ENCODE assay signal across 21 cellular contexts in the genomic region with DNA sequence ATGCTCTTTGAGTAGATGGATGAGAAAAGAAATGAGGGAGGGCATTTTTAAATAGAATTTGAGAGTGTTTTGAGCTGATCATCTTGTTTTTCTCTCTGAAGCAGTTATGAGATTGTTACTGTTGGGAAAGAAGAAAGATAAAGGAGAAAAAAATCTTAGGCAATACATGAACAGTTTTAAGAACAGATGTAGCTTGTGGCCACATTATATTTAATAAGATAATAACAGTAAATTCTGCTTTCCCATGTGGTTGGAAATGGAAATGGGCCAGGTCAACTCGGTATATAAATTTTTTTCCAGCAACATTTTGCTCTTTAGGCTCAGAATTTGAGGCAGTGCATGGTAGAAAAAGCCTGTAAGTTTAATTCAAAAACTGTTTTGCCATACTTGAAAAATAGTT.
DNase-seq lines count a peak whose midpoint lies in the region; TF ChIP-seq lines count a peak whose summit lies in the region.
"Had no signal": no experiment of that assay in that cellular context is flagged by ENCODE, and none has a peak within 500 bp of the region (broad histone marks: within the 10 kb centered on the region; RNA-seq: fewer than 3 reads in every experiment).

No MANE protein-coding gene starts in this region.

- no peaks in the 10 kb centered on the region for H3K79me2 ChIP-seq in osteoblast (ENCODE audit: insufficient read depth, low read length)
- no peaks in the 10 kb centered on the region for H3K79me2 ChIP-seq in Karpas-422 (ENCODE audit: low read length)

- DNase-seq in NCI-H2227 (lab: John Stamatoyannopoulos, UW; ENCODE audit: unreplicated experiment), result peak; percentile 45
- DNase-seq in NCI-H2227 treated with DMSO at 0.1 percent for 48 hours (lab: John Stamatoyannopoulos, UW), result no peak
- DNase-seq in fibroblast of the aortic adventitia (ENCODE audit: low read depth), result peak; percentile 50
- no peak for DNase-seq in osteoblast (ENCODE audit: insufficient read length, low spot score, missing footprints)
- no peak for DNase-seq in Karpas-422
- DNase-seq in NCI-H1105 treated with DMSO at 0.1 percent for 48 hours (lab: John Stamatoyannopoulos, UW), result no peak
- DNase-seq in DMS153 treated with DMSO at 0.1 percent for 48 hours (lab: John Stamatoyannopoulos, UW; ENCODE audit: unreplicated experiment), result no peak
- DNase-seq: Calu3, DND-41, H7, KG1, NCI-H1048, NCI-H1417 treated with DMSO at 0.1 percent for 48 hours, NCI-H1694 treated with DMSO at 0.1 percent for 48 hours, NCI-H2171, NCI-H446, NCI-H524 treated with DMSO at 0.1 percent for 48 hours, NCI-H774, PC-3, SJCRH30 had no signal

- TF ChIP-seq CTCF in fibroblast of the aortic adventitia (IDR thresholded peaks at IDR 0.05; ENCODE audit: insufficient read depth, low read length) (no peak), osteoblast (IDR thresholded peaks at IDR 0.05; ENCODE audit: extremely low read depth, low read depth, low read length) (no peak)

- no peak overlapping the region for H3K4me3 ChIP-seq in fibroblast of the aortic adventitia (ENCODE audit: low read depth, low read length)
- H3K4me3 ChIP-seq in osteoblast (ENCODE audit: insufficient read depth, low read length), result no peak overlapping the region
- H3K4me3 ChIP-seq in Karpas-422 (ENCODE audit: low read length), result no peak overlapping the region
- H3K4me3 ChIP-seq: SJCRH30 had no signal

- no peaks in the 10 kb centered on the region for H3K36me3 ChIP-seq in osteoblast (ENCODE audit: insufficient read depth, low read length)
- no peaks in the 10 kb centered on the region for H3K36me3 ChIP-seq in Karpas-422 (ENCODE audit: insufficient read depth, low read length)
- H3K36me3 ChIP-seq: SJCRH30 had no signal

- no peak overlapping the region for H3K9ac ChIP-seq in Karpas-422 (ENCODE audit: low read length)

- H3K4me1 ChIP-seq in osteoblast (ENCODE audit: insufficient read depth, low read length) (peaks cover 28% of the 10 kb centered on the region), Karpas-422 (ENCODE audit: low read length) (no peaks in the 10 kb centered on the region)
- H3K4me1 ChIP-seq: SJCRH30 had no signal

- no peaks in the 10 kb centered on the region for H3K9me3 ChIP-seq in osteoblast (ENCODE audit: low read depth, low read length)
- H3K9me3 ChIP-seq in Karpas-422 (ENCODE audit: low read length), result no peaks in the 10 kb centered on the region
- H3K9me3 ChIP-seq: SJCRH30 had no signal

- H3K27ac ChIP-seq in osteoblast (ENCODE audit: low read depth, low read length) (peak overlapping the region; percentile 77), Karpas-422 (ENCODE audit: low read length) (no peak overlapping the region)
- H3K27ac ChIP-seq: 22Rv1, SJCRH30 had no signal

- 0 out of 2 replicates have a peak, but pooled peaks cover 5% of the 10 kb centered on the region for H3K9me2 ChIP-seq in Karpas-422 (replicated peaks; ENCODE audit: insufficient read depth, low read length)

- no peaks in the 10 kb centered on the region for H3K27me3 ChIP-seq in osteoblast (ENCODE audit: insufficient read depth, low read length)
- H3K27me3 ChIP-seq in Karpas-422 (ENCODE audit: low read length), result no peaks in the 10 kb centered on the region

- no peak overlapping the region for H3K4me2 ChIP-seq in osteoblast (ENCODE audit: insufficient read depth, low read length)
- no peak overlapping the region for H3K4me2 ChIP-seq in Karpas-422 (ENCODE audit: low read depth, low read length, poor library complexity, severe bottlenecking)

- H2AFZ ChIP-seq in osteoblast (ENCODE audit: low read length) (no peak overlapping the region), Karpas-422 (ENCODE audit: low read length) (no peak overlapping the region)

- H4K20me1 ChIP-seq in osteoblast (ENCODE audit: insufficient read depth, low read length) (no peaks in the 10 kb centered on the region), Karpas-422 (ENCODE audit: insufficient read depth, low read depth, low read length) (no peaks in the 10 kb centered on the region)

Comparison
In these comparisons a context has a peak if more than half of its experiments do, and no peak if none do; other contexts are left out.
1. DNase-seq: peak in NCI-H2227 (single experiment) and fibroblast of the aortic adventitia (single experiment); none in NCI-H2227 treated with DMSO at 0.1 percent for 48 hours (single experiment), osteoblast (single experiment), Karpas-422 (single experiment), NCI-H1105 treated with DMSO at 0.1 percent for 48 hours (single experiment) and DMS153 treated with DMSO at 0.1 percent for 48 hours (single experiment).